Comparison of ENCODE assay signal across 19 cellular contexts in the genomic region with DNA sequence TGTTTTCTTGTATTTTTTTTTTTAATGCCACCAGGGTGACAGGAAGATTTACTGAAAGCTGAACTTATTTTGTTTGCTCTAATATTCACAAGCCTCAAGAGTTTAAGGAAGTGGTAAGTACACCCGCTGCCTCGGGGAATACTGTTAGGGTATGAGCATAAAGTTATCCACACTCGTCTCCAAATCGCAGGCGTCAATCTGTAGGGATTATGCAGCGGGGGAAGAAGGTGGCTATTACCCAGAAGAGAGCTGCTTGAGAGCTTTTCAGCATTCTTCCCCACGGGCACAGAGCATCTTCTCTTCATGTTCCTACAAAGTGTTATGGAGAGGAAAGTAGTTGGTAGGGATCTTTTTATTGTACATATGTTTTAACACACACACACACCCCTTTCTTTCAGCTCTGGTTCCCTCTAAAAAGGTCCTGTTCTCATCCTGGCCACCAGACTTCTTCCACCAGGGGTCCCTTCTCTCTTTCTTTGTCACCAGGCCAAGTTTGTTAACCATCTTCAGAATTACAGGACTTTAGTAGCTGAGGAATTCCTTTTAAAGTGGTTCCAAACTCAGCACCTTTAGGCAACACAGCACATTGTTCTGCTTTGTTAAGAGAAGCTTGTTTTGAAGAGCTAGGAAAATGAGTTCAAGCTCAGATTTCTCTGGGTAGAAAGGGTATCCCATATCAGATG.
DNase-seq lines count a peak whose midpoint lies in the region; ATAC-seq and TF ChIP-seq lines count a peak whose summit lies in the region.
"Had no signal": no experiment of that assay in that cellular context is flagged by ENCODE, and none has a peak within 500 bp of the region (broad histone marks: within the 10 kb centered on the region; RNA-seq: fewer than 3 reads in every experiment).

No MANE protein-coding gene starts in this region.

- intact Hi-C loops in esophagus muscularis mucosa (cut with DNase I), result no loop called here

- POLR2A ChIA-PET in HEK293T (lab: Yijun Ruan, JAX), result no interaction called here

- no peak overlapping the region for H3K9ac ChIP-seq in endodermal cell (ENCODE audit: extremely low read depth, low read length, poor library complexity, severe bottlenecking)
- H3K9ac ChIP-seq: GM23248 had no signal

- TF ChIP-seq POLR2A in esophagus muscularis mucosa (IDR thresholded peaks at IDR 0.05; ENCODE audit: low read depth), result no peak

- in situ Hi-C loops in KBM-7 (cut with MboI; ENCODE audit: low pct_unique_long_range_greater_than_20kb, low sequenced_read_pairs), result no loop called here

- H3K4me3 Mint-ChIP-seq in endodermal cell, result no peak overlapping the region
- H3K4me3 Mint-ChIP-seq: activated CD4-positive, alpha-beta T cell treated with anti-CD3 and anti-CD28 coated beads, Interleukin-2, amount 10 ng/mL, durations not matched to agents 24 days and 14 days; activated naive CD8-positive, alpha-beta T cell treated with anti-CD3 and anti-CD28 coated beads, Interleukin-2, amount 50 U/mL, for 24 hours; activated T-cell treated with anti-CD3 and anti-CD28 coated beads, Interleukin-2, amount 50 U/mL, for 24 hours had no signal

- H3K4me1 Mint-ChIP-seq in endodermal cell, result peaks cover 39% of the 10 kb centered on the region
- H3K4me1 Mint-ChIP-seq: CD4-positive, CD25-positive, alpha-beta regulatory T cell had no signal

- WGBS in endodermal cell (ENCODE audit: insufficient coverage in 1 of 2, insufficient read length in 1 of 2), 2 experiments, result 91 to 92% methylated on average over 6 of the region's 7 CpGs
- WGBS in esophagus muscularis mucosa, result 75% methylated on average over 7 of the region's 7 CpGs

- peaks cover 1% of the 10 kb centered on the region for H3K9me3 Mint-ChIP-seq in endodermal cell
- H3K9me3 Mint-ChIP-seq: activated CD4-positive, alpha-beta T cell treated with anti-CD3 and anti-CD28 coated beads, Interleukin-2, amount 10 ng/mL, durations not matched to agents 24 days and 14 days; activated naive CD8-positive, alpha-beta T cell treated with anti-CD3 and anti-CD28 coated beads, Interleukin-2, amount 50 U/mL, for 24 hours; activated T-cell treated with anti-CD3 and anti-CD28 coated beads, Interleukin-2, amount 50 U/mL, for 24 hours had no signal

- peaks cover 4% of the 10 kb centered on the region for H3K4me1 ChIP-seq in endodermal cell (ENCODE audit: control insufficient read depth, insufficient read depth, low read length)
- peaks cover 0 to 21% (median 12%) of the 10 kb centered on the region in 4 donors for H3K4me1 ChIP-seq in esophagus muscularis mucosa
- H3K4me1 ChIP-seq: spleen had no signal

- H3K27ac Mint-ChIP-seq in endodermal cell, result no peak overlapping the region
- H3K27ac Mint-ChIP-seq: activated CD4-positive, alpha-beta T cell treated with anti-CD3 and anti-CD28 coated beads, Interleukin-2, amount 10 ng/mL, durations not matched to agents 24 days and 14 days; activated naive CD8-positive, alpha-beta T cell treated with anti-CD3 and anti-CD28 coated beads, Interleukin-2, amount 50 U/mL, for 24 hours; activated T-cell treated with anti-CD3 and anti-CD28 coated beads, Interleukin-2, amount 50 U/mL, for 24 hours had no signal

- DNase-seq in NCI-H2107 treated with DMSO at 0.1 percent for 48 hours (lab: John Stamatoyannopoulos, UW; ENCODE audit: unreplicated experiment) (peak; percentile 27), NCI-H2107 (lab: John Stamatoyannopoulos, UW) (no peak), HEK293T (ENCODE audit: extremely low spot score) (no peak), endodermal cell (peak; percentile 54), retinal pigment epithelial cell (ENCODE audit: low read depth) (no peak), esophagus muscularis mucosa (ENCODE audit: extremely low spot score) (no peak), KBM-7 (no peak)
- DNase-seq: 8988T; activated CD4-positive, alpha-beta T cell treated with anti-CD3 and anti-CD28 coated beads, Interleukin-2, amount 10 ng/mL, durations not matched to agents 24 days and 14 days; activated naive CD8-positive, alpha-beta T cell treated with anti-CD3 and anti-CD28 coated beads, Interleukin-2, amount 50 U/mL, for 24 hours; activated T-cell treated with anti-CD3 and anti-CD28 coated beads, Interleukin-2, amount 50 U/mL, for 24 hours; CD4-positive, CD25-positive, alpha-beta regulatory T cell; GM23248; kidney; mucosa of descending colon; NCI-H2227 treated with DMSO at 0.1 percent for 48 hours; SHP77 treated with DMSO at 0.1 percent for 48 hours; spleen had no signal

- no peaks in the 10 kb centered on the region for H3K27me3 Mint-ChIP-seq in endodermal cell (ENCODE audit: insufficient read depth)
- H3K27me3 Mint-ChIP-seq: activated naive CD8-positive, alpha-beta T cell treated with anti-CD3 and anti-CD28 coated beads, Interleukin-2, amount 50 U/mL, for 24 hours; activated T-cell treated with anti-CD3 and anti-CD28 coated beads, Interleukin-2, amount 50 U/mL, for 24 hours had no signal

- no peak for TF ChIP-seq EP300 in esophagus muscularis mucosa (IDR thresholded peaks at IDR 0.05)

- H3K36me3 ChIP-seq in endodermal cell (ENCODE audit: control insufficient read depth, insufficient read depth, low read length) (peaks cover 31% of the 10 kb centered on the region), esophagus muscularis mucosa (no peaks in the 10 kb centered on the region)
- H3K36me3 ChIP-seq: spleen had no signal

- CTCF ChIA-PET in HEK293T (lab: Yijun Ruan, JAX), result interaction anchor here (1.0 to 1.5 kb wide), 3 partner anchors 20 to 75 kb away, joined by 3 read pairs; no protein-coding TSS in a partner anchor

- H3K36me3 Mint-ChIP-seq in endodermal cell (ENCODE audit: low read depth), result peaks cover 15% of the 10 kb centered on the region
- H3K36me3 Mint-ChIP-seq: CD4-positive, CD25-positive, alpha-beta regulatory T cell had no signal

- no peak overlapping the region for H3K4me3 ChIP-seq in endodermal cell (ENCODE audit: low read length)
- no peak overlapping the region for H3K4me3 ChIP-seq in retinal pigment epithelial cell (ENCODE audit: low read length)
- no peak overlapping the region for H3K4me3 ChIP-seq in esophagus muscularis mucosa
- H3K4me3 ChIP-seq: GM23248, mucosa of descending colon, spleen had no signal

- ATAC-seq in HG02642 (IDR thresholded peaks at IDR 0.05; ENCODE audit: poor library complexity, unreplicated experiment), result no peak
- ATAC-seq: activated naive CD8-positive, alpha-beta T cell treated with anti-CD3 and anti-CD28 coated beads, Interleukin-2, amount 50 U/mL, for 24 hours; mucosa of descending colon had no signal

- TF ChIP-seq CTCF in endodermal cell (conservative IDR thresholded peaks at IDR 0.05) (peak; percentile 65), retinal pigment epithelial cell (conservative IDR thresholded peaks at IDR 0.05; ENCODE audit: low read depth, low read length) (peak; percentile 5), esophagus muscularis mucosa (IDR thresholded peaks at IDR 0.05) (no peak)

- H3K9me3 ChIP-seq in endodermal cell (ENCODE audit: control insufficient read depth, low read length), result no peaks in the 10 kb centered on the region
- no peaks in the 10 kb centered on the region for H3K9me3 ChIP-seq in esophagus muscularis mucosa
- H3K9me3 ChIP-seq: mucosa of descending colon, spleen had no signal

- H3K27ac ChIP-seq in endodermal cell (ENCODE audit: low read depth, low read length), result no peak overlapping the region
- no peak overlapping the region for H3K27ac ChIP-seq in esophagus muscularis mucosa (replicated peaks in 1 of 4)
- H3K27ac ChIP-seq: GM23248, spleen had no signal

- H3K27me3 ChIP-seq in endodermal cell (ENCODE audit: control insufficient read depth, insufficient read depth, low read length, poor library complexity, severe bottlenecking) (no peaks in the 10 kb centered on the region), esophagus muscularis mucosa (no peaks in the 10 kb centered on the region)
- H3K27me3 ChIP-seq: spleen had no signal

TF ChIP-seq in HEK293T, 16 proteins besides CTCF, POLR2A, EP300 and RAD21:
- TF ChIP-seq ARNT (IDR thresholded peaks at IDR 0.05), result no peak
- TF ChIP-seq, protein P1, sequence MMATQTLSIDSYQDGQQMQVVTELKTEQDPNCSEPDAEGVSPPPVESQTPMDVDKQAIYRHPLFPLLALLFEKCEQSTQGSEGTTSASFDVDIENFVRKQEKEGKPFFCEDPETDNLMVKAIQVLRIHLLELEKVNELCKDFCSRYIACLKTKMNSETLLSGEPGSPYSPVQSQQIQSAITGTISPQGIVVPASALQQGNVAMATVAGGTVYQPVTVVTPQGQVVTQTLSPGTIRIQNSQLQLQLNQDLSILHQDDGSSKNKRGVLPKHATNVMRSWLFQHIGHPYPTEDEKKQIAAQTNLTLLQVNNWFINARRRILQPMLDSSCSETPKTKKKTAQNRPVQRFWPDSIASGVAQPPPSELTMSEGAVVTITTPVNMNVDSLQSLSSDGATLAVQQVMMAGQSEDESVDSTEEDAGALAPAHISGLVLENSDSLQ (IDR thresholded peaks at IDR 0.05), result peak; percentile 32

Comparison
In these comparisons a context has a peak if more than half of its experiments do, and no peak if none do; other contexts are left out.
1. DNase-seq: peak in NCI-H2107 treated with DMSO at 0.1 percent for 48 hours (single experiment) and endodermal cell (single experiment); none in NCI-H2107 (single experiment), HEK293T (single experiment), retinal pigment epithelial cell (single experiment), esophagus muscularis mucosa (single experiment) and KBM-7 (single experiment).
2. CTCF ChIP-seq: peak in endodermal cell (single experiment) and retinal pigment epithelial cell (single experiment); none in esophagus muscularis mucosa (0 of 3).